Comparison of ENCODE assay signal across 8 cellular contexts in the genomic region with DNA sequence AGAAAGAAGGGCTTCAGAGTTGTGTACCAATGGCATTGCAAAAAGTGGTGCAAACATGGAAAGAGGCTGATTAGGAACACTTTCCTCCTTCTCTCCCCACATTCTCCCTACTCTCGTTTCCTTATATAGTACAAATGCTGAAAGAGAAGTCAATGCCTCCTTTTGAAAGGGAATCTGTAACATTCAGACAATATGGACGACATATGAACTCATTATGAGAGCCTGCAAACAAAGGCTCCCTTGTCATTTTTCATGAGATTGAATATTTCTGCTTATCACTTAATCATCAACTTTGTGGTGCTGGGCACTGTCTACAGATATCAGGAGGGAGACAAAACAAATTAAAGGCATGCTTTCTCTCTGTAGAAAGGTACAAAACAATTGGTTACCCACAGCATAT.
"Had no signal": no experiment of that assay in that cellular context is flagged by ENCODE, and none has a peak within 500 bp of the region (broad histone marks: within the 10 kb centered on the region; RNA-seq: fewer than 3 reads in every experiment).

No MANE protein-coding gene starts in this region.

- ATAC-seq: GM23338, K562 had no signal

- H3K4me3 ChIP-seq: GM23338, K562 had no signal

- FAIRE-seq: H1, H54, HTR-8/SVneo, K562 had no signal

- DNase-seq: H9, HCEC 1CT, IMR-90 had no signal
